ENCODE assay signal across 8 cellular contexts in the genomic region with DNA sequence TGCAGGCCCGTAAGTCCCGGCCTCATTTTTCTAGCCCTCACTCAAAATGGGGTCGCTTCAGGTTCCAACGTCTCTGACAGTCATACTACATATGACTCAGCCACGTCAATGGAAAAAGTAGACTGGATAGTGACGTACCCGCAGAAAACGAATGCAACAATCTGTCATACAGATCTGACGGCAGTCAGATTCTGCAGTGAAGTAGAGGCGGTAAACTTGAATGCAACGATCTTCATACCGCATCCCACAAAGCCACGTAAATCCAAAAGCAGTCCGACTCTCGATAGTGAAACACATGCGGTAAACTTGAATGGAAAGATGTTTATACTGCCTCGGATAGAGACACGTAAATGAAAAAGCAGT. TPM values are rescaled to one million over a fixed set of nuclear protein-coding genes. Genes with fewer than 3 reads are reported as not detected.
A peak's percentile ranks its signal among the peaks of the same experiment; 100 is the strongest.
DNase-seq lines count a peak whose midpoint lies in the region; ATAC-seq and TF ChIP-seq lines count a peak whose summit lies in the region.

No MANE protein-coding gene starts in this region.

- H3K36me3 Mint-ChIP-seq in WTC11, result no peaks in the 10 kb centered on the region; the same call in none of the 2 replicates

- no peaks in the 10 kb centered on the region for H3K9me3 ChIP-seq in liver (ENCODE audit: control insufficient read depth in 4 of 4, low read length in 3 of 4)

- H3K27me3 Mint-ChIP-seq in WTC11 (ENCODE audit: low read depth), result peaks cover 21% of the 10 kb centered on the region

- peak overlapping the region; percentile 85 for H3K4me3 Mint-ChIP-seq in WTC11

- DNase-seq in DMS 273 (lab: John Stamatoyannopoulos, UW; ENCODE audit: unreplicated experiment), result peak; percentile 88
- DNase-seq in H4 (ENCODE audit: low spot score), result peak; percentile 85
- DNase-seq in NCI-H146 (lab: John Stamatoyannopoulos, UW), result peak; percentile 52
- no peak for DNase-seq in WTC11 (ENCODE audit: low spot score)
- peak; percentile 91 for DNase-seq in central memory CD4-positive, alpha-beta T cell
- peak in 2 of 3 donors; percentile 55 to 70 for DNase-seq in stimulated activated CD4-positive, alpha-beta T cell treated with anti-CD3 and anti-CD28 coated beads, TNF-alpha, amount 100 ng/mL, for 48 hours (ENCODE audit: low read depth in 3 of 3)
- DNase-seq in HPDE6-E6E7 (ENCODE audit: extremely low spot score), result no peak

- H3K27ac Mint-ChIP-seq in WTC11, result peak overlapping the region; percentile 100

- TF ChIP-seq CTCF in WTC11 (IDR thresholded peaks at IDR 0.05) (no peak), liver (IDR thresholded peaks at IDR 0.05; ENCODE audit: low read depth, low read length, missing input control) (no peak)

- no peaks in the 10 kb centered on the region for H3K4me1 ChIP-seq in liver (ENCODE audit: control insufficient read depth in 4 of 4, insufficient read depth in 4 of 4, low read length in 3 of 4)

- H3K27ac ChIP-seq in liver (ENCODE audit: low read depth in 1 of 2, low read length in 2 of 2), result peak overlapping the region in 1 of 2 donors; percentile 94

- CTCF ChIA-PET in WTC11 (lab: Charles Lee), result interaction anchor here (0.6 to 2.2 kb wide), 6 partner anchors 21 to 123 kb away, joined by 3 to 10 read pairs (median 6); a partner anchor contains a TSS

- ATAC-seq in WTC11, result no peak

- H3K27me3 ChIP-seq in liver (ENCODE audit: control insufficient read depth in 4 of 4, insufficient read depth in 4 of 4, low read length in 3 of 4), result no peaks in the 10 kb centered on the region

- TF ChIP-seq RAD21 in liver (IDR thresholded peaks at IDR 0.05), result no peak

- no peaks in the 10 kb centered on the region for H3K36me3 ChIP-seq in liver (ENCODE audit: control insufficient read depth in 4 of 4, insufficient read depth in 3 of 4, low read depth in 1 of 4, low read length in 3 of 4)

- H3K9me3 Mint-ChIP-seq in WTC11, result peaks cover 1% of the 10 kb centered on the region; the same call in 1 of the 2 replicates

- POLR2A ChIA-PET in WTC11 (lab: Charles Lee), result interaction anchor here (0.6 to 1.1 kb wide), 6 partner anchors 8 to 124 kb away, joined by 3 to 7 read pairs (median 3); a partner anchor contains a TSS

- H3K4me1 Mint-ChIP-seq in WTC11, result peaks cover 23% of the 10 kb centered on the region

- peak overlapping the region in 1 of 2 donors; percentile 99 for H3K9ac ChIP-seq in liver (ENCODE audit: low read depth in 1 of 2, low read length in 2 of 2)

- peak overlapping the region in 2 of 3 donors; percentile 45 to 62 for H3K4me3 ChIP-seq in liver (ENCODE audit: low read depth in 1 of 3, low read length in 3 of 3)

- WGBS in liver, result 15% methylated on average over 18 of the region's 18 CpGs

TF ChIP-seq in WTC11, 78 proteins besides CTCF, POLR2A, EP300 and RAD21:
- TF ChIP-seq SMAD4 (CRISPR knock-in tag; IDR thresholded peaks at IDR 0.05), result no peak
- TF ChIP-seq RORB (CRISPR knock-in tag; IDR thresholded peaks at IDR 0.05), result no peak
- TF ChIP-seq, protein P1, sequence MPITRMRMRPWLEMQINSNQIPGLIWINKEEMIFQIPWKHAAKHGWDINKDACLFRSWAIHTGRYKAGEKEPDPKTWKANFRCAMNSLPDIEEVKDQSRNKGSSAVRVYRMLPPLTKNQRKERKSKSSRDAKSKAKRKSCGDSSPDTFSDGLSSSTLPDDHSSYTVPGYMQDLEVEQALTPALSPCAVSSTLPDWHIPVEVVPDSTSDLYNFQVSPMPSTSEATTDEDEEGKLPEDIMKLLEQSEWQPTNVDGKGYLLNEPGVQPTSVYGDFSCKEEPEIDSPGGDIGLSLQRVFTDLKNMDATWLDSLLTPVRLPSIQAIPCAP (CRISPR knock-in tag; IDR thresholded peaks at IDR 0.05), result no peak
- no peak for TF ChIP-seq ZBTB21 (CRISPR knock-in tag; IDR thresholded peaks at IDR 0.05; ENCODE audit: borderline replicate concordance)
- TF ChIP-seq, protein P2, sequence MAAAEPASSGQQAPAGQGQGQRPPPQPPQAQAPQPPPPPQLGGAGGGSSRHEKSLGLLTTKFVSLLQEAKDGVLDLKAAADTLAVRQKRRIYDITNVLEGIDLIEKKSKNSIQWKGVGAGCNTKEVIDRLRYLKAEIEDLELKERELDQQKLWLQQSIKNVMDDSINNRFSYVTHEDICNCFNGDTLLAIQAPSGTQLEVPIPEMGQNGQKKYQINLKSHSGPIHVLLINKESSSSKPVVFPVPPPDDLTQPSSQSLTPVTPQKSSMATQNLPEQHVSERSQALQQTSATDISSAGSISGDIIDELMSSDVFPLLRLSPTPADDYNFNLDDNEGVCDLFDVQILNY (CRISPR knock-in tag; IDR thresholded peaks at IDR 0.05), result no peak
- TF ChIP-seq ETV6 (CRISPR knock-in tag; IDR thresholded peaks at IDR 0.05), result no peak
- TF ChIP-seq FOXK1 (CRISPR knock-in tag; IDR thresholded peaks at IDR 0.05), result no peak

TF ChIP-seq in liver, 16 proteins besides CTCF, POLR2A, EP300 and RAD21:
- TF ChIP-seq JUND (IDR thresholded peaks at IDR 0.05), result peak in 1 of 2 donors; percentile 62
- TF ChIP-seq, protein P3, sequence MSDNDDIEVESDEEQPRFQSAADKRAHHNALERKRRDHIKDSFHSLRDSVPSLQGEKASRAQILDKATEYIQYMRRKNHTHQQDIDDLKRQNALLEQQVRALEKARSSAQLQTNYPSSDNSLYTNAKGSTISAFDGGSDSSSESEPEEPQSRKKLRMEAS (IDR thresholded peaks at IDR 0.05), result no peak
- peak in 1 of 2 donors; percentile 7 for TF ChIP-seq GABPA (IDR thresholded peaks at IDR 0.05 in 1 of 2, conservative IDR thresholded peaks at IDR 0.05 in 1 of 2)

RNA-seq across cellular contexts. Expression of a gene that starts 38.4 kb away (rescaled TPM):
- 6.1 and 8.4 TPM in 2 replicates for total RNA-seq in H4 (2014; rRNA removed; shearing (Covaris generic))
- total RNA-seq in WTC11 (2021) (11.9 to 13.4 TPM (median 13.0 TPM) in 3 replicates), liver (10 to 100 TPM; 13.6 to 15.3 TPM)
- 10 to 100 TPM; 19.9 to 39.2 TPM for polyA plus RNA-seq in liver

Comparison
In these comparisons a context has a peak if more than half of its experiments do, and no peak if none do; other contexts are left out.
1. DNase-seq: peak in DMS 273 (single experiment), H4 (single experiment), NCI-H146 (single experiment), central memory CD4-positive, alpha-beta T cell (single experiment) and stimulated activated CD4-positive, alpha-beta T cell treated with anti-CD3 and anti-CD28 coated beads, TNF-alpha, amount 100 ng/mL, for 48 hours (2 of 3); none in WTC11 (single experiment) and HPDE6-E6E7 (single experiment).